In the genomic region with DNA sequence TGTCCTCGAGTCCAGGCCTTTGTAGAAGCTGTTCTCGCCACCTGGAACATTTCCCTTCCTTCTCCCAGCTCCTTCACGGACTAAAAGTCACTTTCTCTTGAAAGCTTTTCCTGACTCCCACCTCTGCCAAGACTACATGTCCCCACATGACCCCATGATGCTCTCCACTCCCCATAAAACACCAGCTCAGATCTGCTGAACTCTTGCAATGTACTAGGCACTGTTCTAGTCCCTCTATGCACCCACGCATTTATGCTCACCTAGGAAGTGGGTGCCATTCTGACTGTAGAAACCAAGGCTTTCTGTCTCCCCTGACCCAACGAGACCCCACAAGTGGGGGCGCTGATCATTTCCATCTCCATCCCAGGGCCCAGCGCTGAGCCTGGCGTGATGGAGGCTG, we compare ENCODE assay signal across 24 cellular contexts.
"Had no signal": no experiment of that assay in that cellular context is flagged by ENCODE, and none has a peak within 500 bp of the region (broad histone marks: within the 10 kb centered on the region; RNA-seq: fewer than 3 reads in every experiment).

No MANE protein-coding gene starts in this region.

- H3K9me3 ChIP-seq: MG63, SJSA1, SK-N-SH had no signal

- H3K4me3 ChIP-seq: MG63, SJSA1 had no signal

- H3K9ac ChIP-seq: SK-N-SH had no signal

- H3K36me3 ChIP-seq: MG63, SJSA1 had no signal

- DNase-seq: Karpas-422, KG1, MG63, NCI-H1092, NCI-H1105 treated with DMSO at 0.1 percent for 48 hours, NCI-H1417 treated with DMSO at 0.1 percent for 48 hours, NCI-H187, NCI-H2029, NCI-H2081 treated with DMSO at 0.1 percent for 48 hours, NCI-H2171, NCI-H226, NCI-H446, NCI-H510A, NCI-H524 treated with DMSO at 0.1 percent for 48 hours, NCI-H69, NCI-H774, Right ventricle myocardium superior, RPMI8226, SIG-M5, SK-N-SH, SW 1271 had no signal

- H3K9me2 ChIP-seq: SK-N-SH had no signal

- H3K27me3 ChIP-seq: MG63, SJSA1 had no signal

- H3K27ac ChIP-seq: SJSA1 had no signal

- FAIRE-seq: HTR-8/SVneo, RCC 7860 had no signal

- H3K4me2 ChIP-seq: SK-N-SH had no signal

- H3K4me1 ChIP-seq: SJSA1 had no signal
